In the genomic region with DNA sequence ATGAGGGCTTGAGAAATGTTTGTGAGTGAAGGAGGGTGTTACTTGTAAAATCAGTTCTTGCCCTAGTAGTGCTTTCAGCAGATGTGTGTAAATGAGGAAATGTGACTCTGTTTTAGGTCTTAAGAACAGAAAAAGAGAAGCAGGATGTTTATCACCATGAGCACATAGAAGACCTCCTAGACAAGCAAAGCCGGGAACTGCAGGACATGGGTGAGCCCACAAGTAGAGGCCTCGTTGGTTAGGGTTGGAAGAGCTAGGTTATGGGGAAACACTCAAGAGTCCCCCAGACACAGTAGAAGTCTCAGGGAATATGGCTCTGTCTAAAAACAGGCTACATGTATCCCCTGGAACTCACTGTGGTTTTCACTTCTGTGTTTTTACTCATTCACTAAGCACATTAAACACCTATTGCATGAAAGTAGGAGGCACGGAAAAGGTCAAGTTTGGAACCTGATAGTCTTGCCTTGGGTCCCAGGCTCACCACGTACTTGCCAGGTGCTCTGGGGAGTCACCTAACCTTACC, we compare ENCODE assay signal across 1 cellular context.
A peak's percentile ranks its signal among the peaks of the same experiment; 100 is the strongest.
TF ChIP-seq lines count a peak whose summit lies in the region.

No MANE protein-coding gene starts in this region.

TF ChIP-seq in GM12878, 131 proteins besides CTCF, POLR2A, EP300 and RAD21 (continued from another document and continues in another):
- TF ChIP-seq, protein P1, sequence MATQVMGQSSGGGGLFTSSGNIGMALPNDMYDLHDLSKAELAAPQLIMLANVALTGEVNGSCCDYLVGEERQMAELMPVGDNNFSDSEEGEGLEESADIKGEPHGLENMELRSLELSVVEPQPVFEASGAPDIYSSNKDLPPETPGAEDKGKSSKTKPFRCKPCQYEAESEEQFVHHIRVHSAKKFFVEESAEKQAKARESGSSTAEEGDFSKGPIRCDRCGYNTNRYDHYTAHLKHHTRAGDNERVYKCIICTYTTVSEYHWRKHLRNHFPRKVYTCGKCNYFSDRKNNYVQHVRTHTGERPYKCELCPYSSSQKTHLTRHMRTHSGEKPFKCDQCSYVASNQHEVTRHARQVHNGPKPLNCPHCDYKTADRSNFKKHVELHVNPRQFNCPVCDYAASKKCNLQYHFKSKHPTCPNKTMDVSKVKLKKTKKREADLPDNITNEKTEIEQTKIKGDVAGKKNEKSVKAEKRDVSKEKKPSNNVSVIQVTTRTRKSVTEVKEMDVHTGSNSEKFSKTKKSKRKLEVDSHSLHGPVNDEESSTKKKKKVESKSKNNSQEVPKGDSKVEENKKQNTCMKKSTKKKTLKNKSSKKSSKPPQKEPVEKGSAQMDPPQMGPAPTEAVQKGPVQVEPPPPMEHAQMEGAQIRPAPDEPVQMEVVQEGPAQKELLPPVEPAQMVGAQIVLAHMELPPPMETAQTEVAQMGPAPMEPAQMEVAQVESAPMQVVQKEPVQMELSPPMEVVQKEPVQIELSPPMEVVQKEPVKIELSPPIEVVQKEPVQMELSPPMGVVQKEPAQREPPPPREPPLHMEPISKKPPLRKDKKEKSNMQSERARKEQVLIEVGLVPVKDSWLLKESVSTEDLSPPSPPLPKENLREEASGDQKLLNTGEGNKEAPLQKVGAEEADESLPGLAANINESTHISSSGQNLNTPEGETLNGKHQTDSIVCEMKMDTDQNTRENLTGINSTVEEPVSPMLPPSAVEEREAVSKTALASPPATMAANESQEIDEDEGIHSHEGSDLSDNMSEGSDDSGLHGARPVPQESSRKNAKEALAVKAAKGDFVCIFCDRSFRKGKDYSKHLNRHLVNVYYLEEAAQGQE (IDR thresholded peaks at IDR 0.05; ENCODE audit: low read depth, low read length): no peak
- peak; percentile 78 for TF ChIP-seq ATF7 (IDR thresholded peaks at IDR 0.05; ENCODE audit: low read depth)
- TF ChIP-seq IKZF1 (conservative IDR thresholded peaks at IDR 0.05): peak; percentile 87
- TF ChIP-seq, protein P2, sequence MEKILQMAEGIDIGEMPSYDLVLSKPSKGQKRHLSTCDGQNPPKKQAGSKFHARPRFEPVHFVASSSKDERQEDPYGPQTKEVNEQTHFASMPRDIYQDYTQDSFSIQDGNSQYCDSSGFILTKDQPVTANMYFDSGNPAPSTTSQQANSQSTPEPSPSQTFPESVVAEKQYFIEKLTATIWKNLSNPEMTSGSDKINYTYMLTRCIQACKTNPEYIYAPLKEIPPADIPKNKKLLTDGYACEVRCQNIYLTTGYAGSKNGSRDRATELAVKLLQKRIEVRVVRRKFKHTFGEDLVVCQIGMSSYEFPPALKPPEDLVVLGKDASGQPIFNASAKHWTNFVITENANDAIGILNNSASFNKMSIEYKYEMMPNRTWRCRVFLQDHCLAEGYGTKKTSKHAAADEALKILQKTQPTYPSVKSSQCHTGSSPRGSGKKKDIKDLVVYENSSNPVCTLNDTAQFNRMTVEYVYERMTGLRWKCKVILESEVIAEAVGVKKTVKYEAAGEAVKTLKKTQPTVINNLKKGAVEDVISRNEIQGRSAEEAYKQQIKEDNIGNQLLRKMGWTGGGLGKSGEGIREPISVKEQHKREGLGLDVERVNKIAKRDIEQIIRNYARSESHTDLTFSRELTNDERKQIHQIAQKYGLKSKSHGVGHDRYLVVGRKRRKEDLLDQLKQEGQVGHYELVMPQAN (conservative IDR thresholded peaks at IDR 0.05): no peak
- TF ChIP-seq, protein P3, sequence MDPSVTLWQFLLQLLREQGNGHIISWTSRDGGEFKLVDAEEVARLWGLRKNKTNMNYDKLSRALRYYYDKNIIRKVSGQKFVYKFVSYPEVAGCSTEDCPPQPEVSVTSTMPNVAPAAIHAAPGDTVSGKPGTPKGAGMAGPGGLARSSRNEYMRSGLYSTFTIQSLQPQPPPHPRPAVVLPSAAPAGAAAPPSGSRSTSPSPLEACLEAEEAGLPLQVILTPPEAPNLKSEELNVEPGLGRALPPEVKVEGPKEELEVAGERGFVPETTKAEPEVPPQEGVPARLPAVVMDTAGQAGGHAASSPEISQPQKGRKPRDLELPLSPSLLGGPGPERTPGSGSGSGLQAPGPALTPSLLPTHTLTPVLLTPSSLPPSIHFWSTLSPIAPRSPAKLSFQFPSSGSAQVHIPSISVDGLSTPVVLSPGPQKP (IDR thresholded peaks at IDR 0.05; ENCODE audit: low read depth, low read length): no peak
- no peak for TF ChIP-seq ASH2L (IDR thresholded peaks at IDR 0.05; ENCODE audit: borderline replicate concordance, low read depth)
- no peak for TF ChIP-seq ZZZ3 (IDR thresholded peaks at IDR 0.05; ENCODE audit: control insufficient read depth, insufficient read length, low read depth)
- no peak for TF ChIP-seq ZNF274 (IDR thresholded peaks at IDR 0.05; ENCODE audit: insufficient read depth, insufficient read length)
- no peak for TF ChIP-seq SREBF2 (IDR thresholded peaks at IDR 0.05; ENCODE audit: low read length)
- TF ChIP-seq NFYA (IDR thresholded peaks at IDR 0.05; ENCODE audit: borderline replicate concordance, low read depth, low read length): no peak
- TF ChIP-seq, protein P4, sequence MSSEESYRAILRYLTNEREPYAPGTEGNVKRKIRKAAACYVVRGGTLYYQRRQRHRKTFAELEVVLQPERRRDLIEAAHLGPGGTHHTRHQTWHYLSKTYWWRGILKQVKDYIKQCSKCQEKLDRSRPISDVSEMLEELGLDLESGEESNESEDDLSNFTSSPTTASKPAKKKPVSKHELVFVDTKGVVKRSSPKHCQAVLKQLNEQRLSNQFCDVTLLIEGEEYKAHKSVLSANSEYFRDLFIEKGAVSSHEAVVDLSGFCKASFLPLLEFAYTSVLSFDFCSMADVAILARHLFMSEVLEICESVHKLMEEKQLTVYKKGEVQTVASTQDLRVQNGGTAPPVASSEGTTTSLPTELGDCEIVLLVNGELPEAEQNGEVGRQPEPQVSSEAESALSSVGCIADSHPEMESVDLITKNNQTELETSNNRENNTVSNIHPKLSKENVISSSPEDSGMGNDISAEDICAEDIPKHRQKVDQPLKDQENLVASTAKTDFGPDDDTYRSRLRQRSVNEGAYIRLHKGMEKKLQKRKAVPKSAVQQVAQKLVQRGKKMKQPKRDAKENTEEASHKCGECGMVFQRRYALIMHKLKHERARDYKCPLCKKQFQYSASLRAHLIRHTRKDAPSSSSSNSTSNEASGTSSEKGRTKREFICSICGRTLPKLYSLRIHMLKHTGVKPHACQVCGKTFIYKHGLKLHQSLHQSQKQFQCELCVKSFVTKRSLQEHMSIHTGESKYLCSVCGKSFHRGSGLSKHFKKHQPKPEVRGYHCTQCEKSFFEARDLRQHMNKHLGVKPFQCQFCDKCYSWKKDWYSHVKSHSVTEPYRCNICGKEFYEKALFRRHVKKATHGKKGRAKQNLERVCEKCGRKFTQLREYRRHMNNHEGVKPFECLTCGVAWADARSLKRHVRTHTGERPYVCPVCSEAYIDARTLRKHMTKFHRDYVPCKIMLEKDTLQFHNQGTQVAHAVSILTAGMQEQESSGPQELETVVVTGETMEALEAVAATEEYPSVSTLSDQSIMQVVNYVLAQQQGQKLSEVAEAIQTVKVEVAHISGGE (CRISPR knock-in tag; IDR thresholded peaks at IDR 0.05): no peak
- TF ChIP-seq CEBPB (IDR thresholded peaks at IDR 0.05; ENCODE audit: borderline replicate concordance in 1 of 2, low read depth in 2 of 2, low read length in 2 of 2): no peak
- TF ChIP-seq, protein P5, sequence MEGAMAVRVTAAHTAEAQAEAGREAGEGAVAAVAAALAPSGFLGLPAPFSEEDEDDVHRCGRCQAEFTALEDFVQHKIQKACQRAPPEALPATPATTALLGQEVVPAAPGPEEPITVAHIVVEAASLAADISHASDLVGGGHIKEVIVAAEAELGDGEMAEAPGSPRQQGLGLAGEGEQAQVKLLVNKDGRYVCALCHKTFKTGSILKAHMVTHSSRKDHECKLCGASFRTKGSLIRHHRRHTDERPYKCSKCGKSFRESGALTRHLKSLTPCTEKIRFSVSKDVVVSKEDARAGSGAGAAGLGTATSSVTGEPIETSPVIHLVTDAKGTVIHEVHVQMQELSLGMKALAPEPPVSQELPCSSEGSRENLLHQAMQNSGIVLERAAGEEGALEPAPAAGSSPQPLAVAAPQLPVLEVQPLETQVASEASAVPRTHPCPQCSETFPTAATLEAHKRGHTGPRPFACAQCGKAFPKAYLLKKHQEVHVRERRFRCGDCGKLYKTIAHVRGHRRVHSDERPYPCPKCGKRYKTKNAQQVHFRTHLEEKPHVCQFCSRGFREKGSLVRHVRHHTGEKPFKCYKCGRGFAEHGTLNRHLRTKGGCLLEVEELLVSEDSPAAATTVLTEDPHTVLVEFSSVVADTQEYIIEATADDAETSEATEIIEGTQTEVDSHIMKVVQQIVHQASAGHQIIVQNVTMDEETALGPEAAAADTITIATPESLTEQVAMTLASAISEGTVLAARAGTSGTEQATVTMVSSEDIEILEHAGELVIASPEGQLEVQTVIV (IDR thresholded peaks at IDR 0.05; ENCODE audit: borderline replicate concordance, partially characterized antibody): no peak
- no peak for TF ChIP-seq SREBF1 (IDR thresholded peaks at IDR 0.05; ENCODE audit: low read length)
- TF ChIP-seq ESRRA (IDR thresholded peaks at IDR 0.05; ENCODE audit: low read length): no peak
- TF ChIP-seq, protein P6, sequence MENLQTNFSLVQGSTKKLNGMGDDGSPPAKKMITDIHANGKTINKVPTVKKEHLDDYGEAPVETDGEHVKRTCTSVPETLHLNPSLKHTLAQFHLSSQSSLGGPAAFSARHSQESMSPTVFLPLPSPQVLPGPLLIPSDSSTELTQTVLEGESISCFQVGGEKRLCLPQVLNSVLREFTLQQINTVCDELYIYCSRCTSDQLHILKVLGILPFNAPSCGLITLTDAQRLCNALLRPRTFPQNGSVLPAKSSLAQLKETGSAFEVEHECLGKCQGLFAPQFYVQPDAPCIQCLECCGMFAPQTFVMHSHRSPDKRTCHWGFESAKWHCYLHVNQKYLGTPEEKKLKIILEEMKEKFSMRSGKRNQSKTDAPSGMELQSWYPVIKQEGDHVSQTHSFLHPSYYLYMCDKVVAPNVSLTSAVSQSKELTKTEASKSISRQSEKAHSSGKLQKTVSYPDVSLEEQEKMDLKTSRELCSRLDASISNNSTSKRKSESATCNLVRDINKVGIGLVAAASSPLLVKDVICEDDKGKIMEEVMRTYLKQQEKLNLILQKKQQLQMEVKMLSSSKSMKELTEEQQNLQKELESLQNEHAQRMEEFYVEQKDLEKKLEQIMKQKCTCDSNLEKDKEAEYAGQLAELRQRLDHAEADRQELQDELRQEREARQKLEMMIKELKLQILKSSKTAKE (IDR thresholded peaks at IDR 0.05; ENCODE audit: low read depth, poor library complexity, severe bottlenecking): peak; percentile 77
- peak; percentile 88 to 89 for TF ChIP-seq IKZF2 (IDR thresholded peaks at IDR 0.05)
- no peak for TF ChIP-seq MXI1 (IDR thresholded peaks at IDR 0.05; ENCODE audit: low read depth, low read length)
- TF ChIP-seq ZNF24 (IDR thresholded peaks at IDR 0.05): peak; percentile 38; the same call in 1 of the 2 replicates
- peak; percentile 47 for TF ChIP-seq MEF2B (IDR thresholded peaks at IDR 0.05; ENCODE audit: partially characterized antibody, poor library complexity, severe bottlenecking)
- TF ChIP-seq GABPA (IDR thresholded peaks at IDR 0.05; ENCODE audit: low read depth): no peak
- TF ChIP-seq LARP7 (IDR thresholded peaks at IDR 0.05): no peak
- TF ChIP-seq KDM1A (IDR thresholded peaks at IDR 0.05; ENCODE audit: borderline replicate concordance): no peak
- TF ChIP-seq, protein P7, sequence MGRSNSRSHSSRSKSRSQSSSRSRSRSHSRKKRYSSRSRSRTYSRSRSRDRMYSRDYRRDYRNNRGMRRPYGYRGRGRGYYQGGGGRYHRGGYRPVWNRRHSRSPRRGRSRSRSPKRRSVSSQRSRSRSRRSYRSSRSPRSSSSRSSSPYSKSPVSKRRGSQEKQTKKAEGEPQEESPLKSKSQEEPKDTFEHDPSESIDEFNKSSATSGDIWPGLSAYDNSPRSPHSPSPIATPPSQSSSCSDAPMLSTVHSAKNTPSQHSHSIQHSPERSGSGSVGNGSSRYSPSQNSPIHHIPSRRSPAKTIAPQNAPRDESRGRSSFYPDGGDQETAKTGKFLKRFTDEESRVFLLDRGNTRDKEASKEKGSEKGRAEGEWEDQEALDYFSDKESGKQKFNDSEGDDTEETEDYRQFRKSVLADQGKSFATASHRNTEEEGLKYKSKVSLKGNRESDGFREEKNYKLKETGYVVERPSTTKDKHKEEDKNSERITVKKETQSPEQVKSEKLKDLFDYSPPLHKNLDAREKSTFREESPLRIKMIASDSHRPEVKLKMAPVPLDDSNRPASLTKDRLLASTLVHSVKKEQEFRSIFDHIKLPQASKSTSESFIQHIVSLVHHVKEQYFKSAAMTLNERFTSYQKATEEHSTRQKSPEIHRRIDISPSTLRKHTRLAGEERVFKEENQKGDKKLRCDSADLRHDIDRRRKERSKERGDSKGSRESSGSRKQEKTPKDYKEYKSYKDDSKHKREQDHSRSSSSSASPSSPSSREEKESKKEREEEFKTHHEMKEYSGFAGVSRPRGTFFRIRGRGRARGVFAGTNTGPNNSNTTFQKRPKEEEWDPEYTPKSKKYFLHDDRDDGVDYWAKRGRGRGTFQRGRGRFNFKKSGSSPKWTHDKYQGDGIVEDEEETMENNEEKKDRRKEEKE (IDR thresholded peaks at IDR 0.05): no peak
- TF ChIP-seq ETV6 (conservative IDR thresholded peaks at IDR 0.05 in 1 of 2, IDR thresholded peaks at IDR 0.05 in 1 of 2; ENCODE audit: borderline replicate concordance in 1 of 2, low read depth in 1 of 2): no peak
- TF ChIP-seq SUPT20H (IDR thresholded peaks at IDR 0.05; ENCODE audit: borderline replicate concordance, control insufficient read depth, low read depth, low read length): no peak
- peak; percentile 28; the same call in 1 of the 2 replicates for TF ChIP-seq BCL11A (IDR thresholded peaks at IDR 0.05; ENCODE audit: low read depth, low read length)
- no peak for TF ChIP-seq SUZ12 (IDR thresholded peaks at IDR 0.05; ENCODE audit: unreplicated experiment)
- TF ChIP-seq KLF5 (IDR thresholded peaks at IDR 0.05; ENCODE audit: partially characterized antibody): no peak
- TF ChIP-seq, protein P8, sequence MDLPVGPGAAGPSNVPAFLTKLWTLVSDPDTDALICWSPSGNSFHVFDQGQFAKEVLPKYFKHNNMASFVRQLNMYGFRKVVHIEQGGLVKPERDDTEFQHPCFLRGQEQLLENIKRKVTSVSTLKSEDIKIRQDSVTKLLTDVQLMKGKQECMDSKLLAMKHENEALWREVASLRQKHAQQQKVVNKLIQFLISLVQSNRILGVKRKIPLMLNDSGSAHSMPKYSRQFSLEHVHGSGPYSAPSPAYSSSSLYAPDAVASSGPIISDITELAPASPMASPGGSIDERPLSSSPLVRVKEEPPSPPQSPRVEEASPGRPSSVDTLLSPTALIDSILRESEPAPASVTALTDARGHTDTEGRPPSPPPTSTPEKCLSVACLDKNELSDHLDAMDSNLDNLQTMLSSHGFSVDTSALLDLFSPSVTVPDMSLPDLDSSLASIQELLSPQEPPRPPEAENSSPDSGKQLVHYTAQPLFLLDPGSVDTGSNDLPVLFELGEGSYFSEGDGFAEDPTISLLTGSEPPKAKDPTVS (IDR thresholded peaks at IDR 0.05; ENCODE audit: low read depth, low read length): no peak
- TF ChIP-seq, protein P9, sequence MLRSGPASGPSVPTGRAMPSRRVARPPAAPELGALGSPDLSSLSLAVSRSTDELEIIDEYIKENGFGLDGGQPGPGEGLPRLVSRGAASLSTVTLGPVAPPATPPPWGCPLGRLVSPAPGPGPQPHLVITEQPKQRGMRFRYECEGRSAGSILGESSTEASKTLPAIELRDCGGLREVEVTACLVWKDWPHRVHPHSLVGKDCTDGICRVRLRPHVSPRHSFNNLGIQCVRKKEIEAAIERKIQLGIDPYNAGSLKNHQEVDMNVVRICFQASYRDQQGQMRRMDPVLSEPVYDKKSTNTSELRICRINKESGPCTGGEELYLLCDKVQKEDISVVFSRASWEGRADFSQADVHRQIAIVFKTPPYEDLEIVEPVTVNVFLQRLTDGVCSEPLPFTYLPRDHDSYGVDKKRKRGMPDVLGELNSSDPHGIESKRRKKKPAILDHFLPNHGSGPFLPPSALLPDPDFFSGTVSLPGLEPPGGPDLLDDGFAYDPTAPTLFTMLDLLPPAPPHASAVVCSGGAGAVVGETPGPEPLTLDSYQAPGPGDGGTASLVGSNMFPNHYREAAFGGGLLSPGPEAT (IDR thresholded peaks at IDR 0.05; ENCODE audit: low read depth): peak; percentile 92
